ENCODE assay signal across 8 cellular contexts in the genomic region with DNA sequence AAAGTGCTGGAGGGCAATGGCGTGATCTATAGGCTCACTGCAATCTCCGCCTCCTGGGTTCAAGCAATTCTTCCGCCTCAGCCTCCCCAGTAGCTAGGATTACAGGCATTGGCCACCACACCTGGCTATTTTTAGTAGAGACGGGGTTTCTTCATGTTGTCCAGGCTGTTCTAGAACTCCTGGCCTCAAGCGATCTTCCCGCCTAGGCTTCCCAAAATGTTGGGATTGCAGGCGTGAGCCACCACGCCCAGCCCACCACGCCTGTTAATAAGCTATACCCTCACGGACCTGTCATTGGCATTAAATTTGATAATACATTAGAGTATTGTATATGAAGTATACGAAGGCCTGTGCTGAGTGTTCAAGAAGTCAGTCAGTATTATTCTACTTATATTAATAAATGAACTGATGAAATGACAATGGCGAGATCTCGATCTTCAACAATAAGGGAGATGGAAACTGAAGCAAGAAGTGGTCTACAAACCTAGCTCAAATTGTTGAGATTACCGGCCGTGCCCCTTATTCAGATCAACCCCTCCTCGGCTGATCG. TPM values are rescaled to one million over a fixed set of nuclear protein-coding genes. Genes with fewer than 3 reads are reported as not detected.
DNase-seq lines count a peak whose midpoint lies in the region; ATAC-seq and TF ChIP-seq lines count a peak whose summit lies in the region.

No MANE protein-coding gene starts in this region.

- H2BK20ac ChIP-seq in H9 (ENCODE audit: low read depth, low read length, poor library complexity, severe bottlenecking) = no peak overlapping the region

- no peak overlapping the region for H4K5ac ChIP-seq in H9 (ENCODE audit: insufficient read length, low read depth, low read length)

- peak overlapping the region; percentile 85 for H3K4me2 ChIP-seq in H9 (ENCODE audit: insufficient read depth, insufficient read length, low read length)

- H3K14ac ChIP-seq in H9 (ENCODE audit: insufficient read depth, low read length) = no peak overlapping the region

- H3K27me3 Mint-ChIP-seq in H9 (ENCODE audit: low read depth) = no peaks in the 10 kb centered on the region
- H3K27me3 Mint-ChIP-seq in activated CD8-positive, alpha-beta T cell treated with anti-CD3 and anti-CD28 coated beads for 36 hours = no peaks in the 10 kb centered on the region
- H3K27me3 Mint-ChIP-seq in stimulated activated naive CD8-positive, alpha-beta T cell treated with anti-CD3 and anti-CD28 coated beads, Interleukin-15, amount 100 ng/mL, for 72 hours = no peaks in the 10 kb centered on the region

- H2AK5ac ChIP-seq in H9 (ENCODE audit: insufficient read length, low read length) = no peak overlapping the region

- no peaks in the 10 kb centered on the region for H3K79me2 ChIP-seq in H9 (ENCODE audit: insufficient read depth, low read length)

- no peak overlapping the region for H3K27ac ChIP-seq in H9 (ENCODE audit: insufficient read length, low read depth, low read length)
- no peak overlapping the region for H3K27ac ChIP-seq in iPS-18a (ENCODE audit: low read length)

- no peak overlapping the region for H3K23ac ChIP-seq in H9 (ENCODE audit: insufficient read length, low read depth, low read length)

- ATAC-seq in activated CD8-positive, alpha-beta T cell treated with anti-CD3 and anti-CD28 coated beads for 36 hours = no peak
- ATAC-seq in stimulated activated naive CD8-positive, alpha-beta T cell treated with anti-CD3 and anti-CD28 coated beads, Interleukin-15, amount 100 ng/mL, for 72 hours = no peak
- no peak for ATAC-seq in HG03108 (IDR thresholded peaks at IDR 0.05; ENCODE audit: unreplicated experiment)
- ATAC-seq in HG02884 (IDR thresholded peaks at IDR 0.05; ENCODE audit: unreplicated experiment) = no peak

- no peaks in the 10 kb centered on the region for H3K36me3 Mint-ChIP-seq in H9 (ENCODE audit: insufficient read depth in 1 of 3, low read depth in 3 of 3)
- no peaks in the 10 kb centered on the region for H3K36me3 Mint-ChIP-seq in activated CD8-positive, alpha-beta T cell treated with anti-CD3 and anti-CD28 coated beads for 36 hours (ENCODE audit: low read depth)

- H3K4me3 ChIP-seq in iPS-18a (ENCODE audit: low read length) = peak overlapping the region; percentile 78

- no peaks in the 10 kb centered on the region for H4K20me1 ChIP-seq in H9 (ENCODE audit: control insufficient read depth, insufficient read depth, insufficient read length)

- H4K8ac ChIP-seq in H9 (replicated peaks; ENCODE audit: insufficient read length, low read depth, low read length) = no peak overlapping the region

- no peak overlapping the region for H2BK15ac ChIP-seq in H9 (ENCODE audit: low read depth, low read length)

- peak overlapping the region in 1 of 3 experiments; percentile 44; a peak in 1 of 7 replicates for H3K27ac Mint-ChIP-seq in H9
- peak overlapping the region; percentile 77 for H3K27ac Mint-ChIP-seq in activated CD8-positive, alpha-beta T cell treated with anti-CD3 and anti-CD28 coated beads for 36 hours
- peak overlapping the region; percentile 53 to 98 for H3K27ac Mint-ChIP-seq in stimulated activated naive CD8-positive, alpha-beta T cell treated with anti-CD3 and anti-CD28 coated beads, Interleukin-15, amount 100 ng/mL, for 72 hours

- DNase-seq in H9 (no peak), putamen (ENCODE audit: low spot score) (no peak), GM19238 (ENCODE audit: insufficient read length, low spot score) (no peak)
- no peak for DNase-seq in activated CD8-positive, alpha-beta T cell treated with anti-CD3 and anti-CD28 coated beads for 36 hours
- DNase-seq in stimulated activated naive CD8-positive, alpha-beta T cell treated with anti-CD3 and anti-CD28 coated beads, Interleukin-15, amount 100 ng/mL, for 72 hours = no peak

- no peak overlapping the region for H2BK5ac ChIP-seq in H9 (ENCODE audit: insufficient read length, low read length)

- H3K4me1 ChIP-seq in H9 (ENCODE audit: insufficient read depth, low read length) = no peaks in the 10 kb centered on the region
- H3K4me1 ChIP-seq in iPS-18a (ENCODE audit: control insufficient read depth, low read depth, low read length) = peaks cover 5% of the 10 kb centered on the region

- H3K9me3 ChIP-seq in H9 (ENCODE audit: control insufficient read depth, low read depth, low read length) = no peaks in the 10 kb centered on the region
- H3K9me3 ChIP-seq in iPS-18a (ENCODE audit: control insufficient read depth, low read depth, low read length) = no peaks in the 10 kb centered on the region

- H3K4me3 Mint-ChIP-seq in H9 = peak overlapping the region; percentile 95 to 99
- H3K4me3 Mint-ChIP-seq in activated CD8-positive, alpha-beta T cell treated with anti-CD3 and anti-CD28 coated beads for 36 hours = peak overlapping the region; percentile 95
- H3K4me3 Mint-ChIP-seq in stimulated activated naive CD8-positive, alpha-beta T cell treated with anti-CD3 and anti-CD28 coated beads, Interleukin-15, amount 100 ng/mL, for 72 hours = peak overlapping the region; percentile 95 to 96

- no peak for TF ChIP-seq CTCF in H9 (conservative IDR thresholded peaks at IDR 0.05)
- no peak for TF ChIP-seq CTCF in activated CD8-positive, alpha-beta T cell treated with anti-CD3 and anti-CD28 coated beads for 36 hours (IDR thresholded peaks at IDR 0.05)

- H3K9ac ChIP-seq in H9 (ENCODE audit: extremely low read depth, insufficient read length, low read length) (peak overlapping the region; percentile 71), iPS-18a (ENCODE audit: low read length) (peak overlapping the region; percentile 32)

- no peak overlapping the region for H2BK120ac ChIP-seq in H9 (ENCODE audit: low read depth, low read length, poor library complexity, severe bottlenecking)

- no peak overlapping the region for H2BK12ac ChIP-seq in H9 (ENCODE audit: insufficient read length, low read depth, low read length)

- CTCF ChIA-PET in activated CD8-positive, alpha-beta T cell treated with anti-CD3 and anti-CD28 coated beads for 36 hours (lab: Charles Lee) = interaction anchor here (1.1 to 1.9 kb wide), 7 partner anchors 10 to 77 kb away, joined by 3 to 8 read pairs (median 5); partner anchors contain the start of gene PPM1D

- H3T11ph ChIP-seq in H9 (ENCODE audit: low read length) = no peak overlapping the region

- peaks cover 9% of the 10 kb centered on the region for H3K23me2 ChIP-seq in H9 (ENCODE audit: insufficient read length, low read depth, low read length, poor library complexity, severe bottlenecking)

- H3K36me3 ChIP-seq in iPS-18a (ENCODE audit: control insufficient read depth, low read depth, low read length) = no peaks in the 10 kb centered on the region

- H3K27me3 ChIP-seq in H9 (ENCODE audit: insufficient read depth, low read length) (no peaks in the 10 kb centered on the region), iPS-18a (ENCODE audit: control insufficient read depth, insufficient read depth, low read length) (no peaks in the 10 kb centered on the region)

- no peak overlapping the region for H4K91ac ChIP-seq in H9 (ENCODE audit: insufficient read length, low read depth, low read length)

- H3K56ac ChIP-seq in H9 (ENCODE audit: insufficient read length, low read depth, low read length) = no peak overlapping the region

- H3K79me1 ChIP-seq in H9 (ENCODE audit: insufficient read depth, low read depth, low read length, poor library complexity, severe bottlenecking) = no peaks in the 10 kb centered on the region

- H3K4ac ChIP-seq in H9 (ENCODE audit: low read depth, low read length) = no peak overlapping the region

- H3K18ac ChIP-seq in H9 (ENCODE audit: insufficient read length, low read depth, low read length) = no peak overlapping the region

- peaks cover 0 to 1% of the 10 kb centered on the region in 2 experiments; a peak in 2 of 5 replicates for H3K9me3 Mint-ChIP-seq in H9
- peaks cover 3% of the 10 kb centered on the region for H3K9me3 Mint-ChIP-seq in activated CD8-positive, alpha-beta T cell treated with anti-CD3 and anti-CD28 coated beads for 36 hours
- peaks cover 0 to 6% of the 10 kb centered on the region in 2 donors for H3K9me3 Mint-ChIP-seq in stimulated activated naive CD8-positive, alpha-beta T cell treated with anti-CD3 and anti-CD28 coated beads, Interleukin-15, amount 100 ng/mL, for 72 hours

- POLR2A ChIA-PET in activated CD8-positive, alpha-beta T cell treated with anti-CD3 and anti-CD28 coated beads for 36 hours (lab: Charles Lee) = interaction anchor here (1.0 to 1.7 kb wide), 4 partner anchors 10 to 165 kb away, joined by 3 to 8 read pairs (median 3); partner anchors contain the start of gene PPM1D

- intact Hi-C loops in activated CD8-positive, alpha-beta T cell treated with anti-CD3 and anti-CD28 coated beads for 36 hours (cut with micrococcal nuclease) = no loop called here

- WGBS in H9 (ENCODE audit: extremely low coverage, insufficient read length, low lambda C conversion rate) = no CpG with 5 or more reads among the region's 17 CpGs

- no peak overlapping the region for H2AFZ ChIP-seq in H9 (ENCODE audit: low read length)

- peaks cover 9 to 13% of the 10 kb centered on the region in 2 experiments for H3K4me1 Mint-ChIP-seq in H9
- H3K4me1 Mint-ChIP-seq in activated CD8-positive, alpha-beta T cell treated with anti-CD3 and anti-CD28 coated beads for 36 hours (ENCODE audit: low read depth) = peaks cover 9% of the 10 kb centered on the region
- H3K4me1 Mint-ChIP-seq in stimulated activated naive CD8-positive, alpha-beta T cell treated with anti-CD3 and anti-CD28 coated beads, Interleukin-15, amount 100 ng/mL, for 72 hours = peaks cover 23% of the 10 kb centered on the region

RNA-seq across cellular contexts. Expression of gene BCAS3, which starts 0.8 kb away (rescaled TPM):
- total RNA-seq in H9 (2021) = 21.4 and 22.4 TPM in 2 replicates
- 1 to 10 TPM; 5.1 to 6.9 TPM for total RNA-seq in activated CD8-positive, alpha-beta T cell treated with anti-CD3 and anti-CD28 coated beads for 36 hours
